In the genomic region with DNA sequence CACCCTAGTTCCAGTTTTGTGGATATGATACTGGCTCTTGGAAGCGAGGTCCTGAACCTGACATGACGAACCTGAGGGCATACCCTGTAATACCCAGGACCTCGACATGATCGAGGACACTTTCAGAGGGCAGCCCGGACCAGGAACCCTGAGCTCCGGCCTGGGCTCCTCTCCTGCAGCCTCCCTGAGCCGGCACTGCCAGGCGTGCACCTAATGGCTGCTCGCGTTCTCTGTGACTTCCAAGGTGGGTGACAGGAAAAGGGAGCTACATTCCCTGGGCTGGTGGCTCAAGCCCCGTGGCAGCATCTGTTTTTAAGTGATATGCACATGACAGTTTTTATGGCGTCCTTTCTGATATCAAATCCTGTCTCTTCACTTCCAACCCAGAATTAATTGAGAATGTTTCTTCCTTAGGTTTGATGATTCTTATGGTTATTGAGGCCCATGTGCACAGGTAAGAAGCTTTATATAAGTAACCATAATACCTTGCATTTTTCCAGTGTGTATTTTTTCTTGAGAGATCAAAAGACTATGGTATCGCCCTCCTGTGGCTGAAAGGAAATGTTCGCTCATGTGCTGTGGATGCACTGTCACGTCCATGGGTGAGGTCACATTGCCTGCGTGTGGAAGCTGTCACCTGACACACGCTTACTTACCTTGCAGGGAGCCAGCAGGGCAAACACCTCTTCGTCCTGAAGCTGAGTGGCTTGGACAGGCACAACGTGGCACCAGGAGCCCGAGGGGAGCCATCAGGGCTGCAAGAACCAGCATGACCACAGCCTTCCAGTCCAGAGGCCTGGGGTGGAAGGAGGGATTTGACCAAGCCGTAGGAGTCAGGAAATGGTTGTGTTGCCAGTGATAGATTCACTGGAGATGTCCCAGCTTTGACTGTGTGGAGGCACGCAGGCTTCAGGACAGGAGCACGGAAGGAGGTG, we compare ENCODE assay signal across 8 cellular contexts.
DNase-seq lines count a peak whose midpoint lies in the region; ATAC-seq and TF ChIP-seq lines count a peak whose summit lies in the region.

No MANE protein-coding gene starts in this region.

- intact Hi-C loops in sciatic nerve (cut with DNase I) = no loop called here

- DNase-seq in NCI-H510A treated with DMSO at 0.1 percent for 48 hours (lab: John Stamatoyannopoulos, UW) (peak; percentile 54), NCI-H510A (lab: John Stamatoyannopoulos, UW) (no peak), HuH-7 (ENCODE audit: low spot score) (peak; percentile 37), SHP77 (lab: John Stamatoyannopoulos, UW) (peak; percentile 64 to 84), middle frontal gyrus (ENCODE audit: extremely low spot score, low spot score) (no peak), sciatic nerve (ENCODE audit: low spot score) (no peak)

- no peaks in the 10 kb centered on the region for H3K36me3 ChIP-seq in neural cell (ENCODE audit: insufficient read depth, low read length)

- TF ChIP-seq RAD21 in neural cell (conservative IDR thresholded peaks at IDR 0.05) = peak; percentile 70

- H3K9ac ChIP-seq in neural cell (ENCODE audit: low read length) = no peak overlapping the region

- H3K27ac ChIP-seq in neural cell (ENCODE audit: low read length) = no peak overlapping the region

- ATAC-seq in GM19467 (IDR thresholded peaks at IDR 0.05; ENCODE audit: unreplicated experiment) (no peak), sciatic nerve (no peak)

- H3K4me3 ChIP-seq in neural cell (ENCODE audit: low read length) = no peak overlapping the region

- H3K9me3 ChIP-seq in neural cell (ENCODE audit: low read length) = no peaks in the 10 kb centered on the region

- peak; percentile 66 for TF ChIP-seq CTCF in neural cell (IDR thresholded peaks at IDR 0.05; ENCODE audit: poor library complexity, severe bottlenecking)

- no peak overlapping the region for H2AFZ ChIP-seq in neural cell (ENCODE audit: low read depth, low read length)

- H3K79me2 ChIP-seq in neural cell (replicated peaks; ENCODE audit: insufficient read depth, low read length) = no peaks in the 10 kb centered on the region

- H3K27me3 ChIP-seq in neural cell (ENCODE audit: insufficient read depth, low read depth, low read length) = no peaks in the 10 kb centered on the region

- no peaks in the 10 kb centered on the region for H3K9me2 ChIP-seq in neural cell (ENCODE audit: insufficient read depth, low read length)

- H3F3A ChIP-seq in neural cell (ENCODE audit: insufficient read depth, low read length, poor library complexity, severe bottlenecking) = no peaks in the 10 kb centered on the region

- H3K4me2 ChIP-seq in neural cell (ENCODE audit: low read length) = no peak overlapping the region

- no peak for TF ChIP-seq EP300 in neural cell (conservative IDR thresholded peaks at IDR 0.05; ENCODE audit: poor library complexity, severe bottlenecking)

- no peaks in the 10 kb centered on the region for H4K20me1 ChIP-seq in neural cell (ENCODE audit: insufficient read depth)

TF ChIP-seq in neural cell, 6 proteins besides CTCF, POLR2A, EP300 and RAD21:
- TF ChIP-seq MXI1 (conservative IDR thresholded peaks at IDR 0.05; ENCODE audit: poor library complexity, severe bottlenecking) (no peak), SMC3 (conservative IDR thresholded peaks at IDR 0.05; ENCODE audit: poor library complexity) (peak; percentile 76), EZH2 (IDR thresholded peaks at IDR 0.05; ENCODE audit: borderline replicate concordance, insufficient read depth, low read length, poor library complexity, severe bottlenecking) (no peak), POLR2AphosphoS5 (IDR thresholded peaks at IDR 0.05) (no peak), TAF1 (IDR thresholded peaks at IDR 0.05; ENCODE audit: low read depth) (no peak)
- TF ChIP-seq, protein P1, sequence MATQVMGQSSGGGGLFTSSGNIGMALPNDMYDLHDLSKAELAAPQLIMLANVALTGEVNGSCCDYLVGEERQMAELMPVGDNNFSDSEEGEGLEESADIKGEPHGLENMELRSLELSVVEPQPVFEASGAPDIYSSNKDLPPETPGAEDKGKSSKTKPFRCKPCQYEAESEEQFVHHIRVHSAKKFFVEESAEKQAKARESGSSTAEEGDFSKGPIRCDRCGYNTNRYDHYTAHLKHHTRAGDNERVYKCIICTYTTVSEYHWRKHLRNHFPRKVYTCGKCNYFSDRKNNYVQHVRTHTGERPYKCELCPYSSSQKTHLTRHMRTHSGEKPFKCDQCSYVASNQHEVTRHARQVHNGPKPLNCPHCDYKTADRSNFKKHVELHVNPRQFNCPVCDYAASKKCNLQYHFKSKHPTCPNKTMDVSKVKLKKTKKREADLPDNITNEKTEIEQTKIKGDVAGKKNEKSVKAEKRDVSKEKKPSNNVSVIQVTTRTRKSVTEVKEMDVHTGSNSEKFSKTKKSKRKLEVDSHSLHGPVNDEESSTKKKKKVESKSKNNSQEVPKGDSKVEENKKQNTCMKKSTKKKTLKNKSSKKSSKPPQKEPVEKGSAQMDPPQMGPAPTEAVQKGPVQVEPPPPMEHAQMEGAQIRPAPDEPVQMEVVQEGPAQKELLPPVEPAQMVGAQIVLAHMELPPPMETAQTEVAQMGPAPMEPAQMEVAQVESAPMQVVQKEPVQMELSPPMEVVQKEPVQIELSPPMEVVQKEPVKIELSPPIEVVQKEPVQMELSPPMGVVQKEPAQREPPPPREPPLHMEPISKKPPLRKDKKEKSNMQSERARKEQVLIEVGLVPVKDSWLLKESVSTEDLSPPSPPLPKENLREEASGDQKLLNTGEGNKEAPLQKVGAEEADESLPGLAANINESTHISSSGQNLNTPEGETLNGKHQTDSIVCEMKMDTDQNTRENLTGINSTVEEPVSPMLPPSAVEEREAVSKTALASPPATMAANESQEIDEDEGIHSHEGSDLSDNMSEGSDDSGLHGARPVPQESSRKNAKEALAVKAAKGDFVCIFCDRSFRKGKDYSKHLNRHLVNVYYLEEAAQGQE (IDR thresholded peaks at IDR 0.05; ENCODE audit: borderline replicate concordance) = no peak

Comparison
In these comparisons a context has a peak if more than half of its experiments do, and no peak if none do; other contexts are left out.
1. DNase-seq: peak in NCI-H510A treated with DMSO at 0.1 percent for 48 hours (single experiment), HuH-7 (single experiment) and SHP77 (2 of 2); none in NCI-H510A (single experiment), middle frontal gyrus (single experiment) and sciatic nerve (single experiment).